ENCODE assay signal across 9 cellular contexts in genomic region chr20:44643154-44643519, GRCh38. TPM values are rescaled to one million over a fixed set of nuclear protein-coding genes. Genes with fewer than 3 reads are reported as not detected.
A peak's percentile ranks its signal among the peaks of the same experiment; 100 is the strongest.
DNase-seq lines count a peak whose midpoint lies in the region; ATAC-seq and TF ChIP-seq lines count a peak whose summit lies in the region.
"Had no signal": no experiment of that assay in that cellular context is flagged by ENCODE, and none has a peak within 500 bp of the region (broad histone marks: within the 10 kb centered on the region; RNA-seq: fewer than 3 reads in every experiment).

No MANE protein-coding gene starts in this region.

- no peaks in the 10 kb centered on the region for H3K27me3 ChIP-seq in BLaER1
- H3K27me3 ChIP-seq in Karpas-422 (ENCODE audit: low read length), result no peaks in the 10 kb centered on the region
- no peaks in the 10 kb centered on the region for H3K27me3 ChIP-seq in mammary epithelial cell (ENCODE audit: insufficient read depth, low read length)

- peak overlapping the region; percentile 91 to 100 (median 96) for H3K27ac Mint-ChIP-seq in naive thymus-derived CD8-positive, alpha-beta T cell

- POLR2A ChIA-PET in naive thymus-derived CD8-positive, alpha-beta T cell (lab: Charles Lee), result interaction anchor here (0.6 to 6.6 kb wide), 12 partner anchors 7 to 179 kb away, joined by 3 to 84 read pairs (median 4); partner anchors contain the start of gene ADA

- no peaks in the 10 kb centered on the region for H3K9me2 ChIP-seq in Karpas-422 (replicated peaks; ENCODE audit: insufficient read depth, low read length)

- H3K36me3 ChIP-seq in BLaER1, result peaks cover 38% of the 10 kb centered on the region
- no peaks in the 10 kb centered on the region for H3K36me3 ChIP-seq in Karpas-422 (ENCODE audit: insufficient read depth, low read length)
- no peaks in the 10 kb centered on the region for H3K36me3 ChIP-seq in mammary epithelial cell (ENCODE audit: insufficient read depth, low read length)

- no peak for TF ChIP-seq POLR2A in GM18505 (IDR thresholded peaks at IDR 0.05; ENCODE audit: borderline replicate concordance, extremely low read depth, insufficient read depth, insufficient read length)

- no peaks in the 10 kb centered on the region for H3K9me3 ChIP-seq in BLaER1
- no peaks in the 10 kb centered on the region for H3K9me3 ChIP-seq in Karpas-422 (ENCODE audit: low read length)
- H3K9me3 ChIP-seq in mammary epithelial cell (replicated peaks; ENCODE audit: insufficient read depth, low read length), result no peaks in the 10 kb centered on the region

- peaks cover 45 to 85% (median 78%) of the 10 kb centered on the region in 4 donors for H3K4me1 Mint-ChIP-seq in naive thymus-derived CD8-positive, alpha-beta T cell

- peak overlapping the region; percentile 53 for H3K4me3 ChIP-seq in BLaER1
- no peak overlapping the region for H3K4me3 ChIP-seq in Karpas-422 (ENCODE audit: low read length)
- H3K4me3 ChIP-seq in mammary epithelial cell (replicated peaks in 1 of 3; ENCODE audit: insufficient read depth in 1 of 3, low read depth in 2 of 3, low read length in 3 of 3), result no peak overlapping the region

- dilution Hi-C loops in mammary epithelial cell (cut with HindIII; ENCODE audit: low sequenced_read_pairs), result no loop called here

- CTCF ChIA-PET in mammary epithelial cell (lab: Charles Lee; ENCODE audit: low non-redundant PET), result no interaction called here

- no peak for TF ChIP-seq CTCF in mammary epithelial cell (conservative IDR thresholded peaks at IDR 0.05 in 1 of 2, IDR thresholded peaks at IDR 0.05 in 1 of 2; ENCODE audit: extremely low read depth in 1 of 2, insufficient read depth in 1 of 2, low read depth in 1 of 2, low read length in 2 of 2)

- no peak for DNase-seq in Karpas-422
- DNase-seq in mammary epithelial cell, result no peak
- DNase-seq in naive thymus-derived CD8-positive, alpha-beta T cell, result no peak
- no peak for DNase-seq in HPDE6-E6E7 (ENCODE audit: extremely low spot score)
- DNase-seq: stimulated activated CD4-positive, alpha-beta T cell treated with anti-CD3 and anti-CD28 coated beads, Interleukin-12 subunit alpha, Interleukin-12 subunit beta, amount 100 ng/mL, for 4 hours had no signal

- no peaks in the 10 kb centered on the region for H3K27me3 Mint-ChIP-seq in naive thymus-derived CD8-positive, alpha-beta T cell

- H3K9me3 Mint-ChIP-seq in naive thymus-derived CD8-positive, alpha-beta T cell, result no peaks in the 10 kb centered on the region

- H3K4me2 ChIP-seq in BLaER1 (peak overlapping the region; percentile 97), Karpas-422 (ENCODE audit: low read depth, low read length, poor library complexity, severe bottlenecking) (peak overlapping the region; percentile 28), mammary epithelial cell (ENCODE audit: insufficient read depth, low read depth, low read length) (peak overlapping the region; percentile 3)

- H2AFZ ChIP-seq in Karpas-422 (ENCODE audit: low read length) (no peak overlapping the region), mammary epithelial cell (ENCODE audit: low read depth, low read length) (peak overlapping the region; percentile 88)

- WGBS in mammary epithelial cell (ENCODE audit: low coverage, missing lambda C conversion rate), result 89% methylated on average over 1 of the region's 1 CpG

- H4K20me1 ChIP-seq in BLaER1, result peaks cover 14% of the 10 kb centered on the region
- H4K20me1 ChIP-seq in Karpas-422 (ENCODE audit: insufficient read depth, low read depth, low read length), result peaks cover 6% of the 10 kb centered on the region; the same call in 1 of the 2 replicates
- H4K20me1 ChIP-seq in mammary epithelial cell (ENCODE audit: insufficient read depth, low read length), result no peaks in the 10 kb centered on the region

- TSS peak; percentile 77 for BruUV-seq in mammary epithelial cell (replicated peaks; lab: Mats Ljungman, UMichigan)

- ATAC-seq in naive thymus-derived CD8-positive, alpha-beta T cell, result no peak
- ATAC-seq in GM18505 (IDR thresholded peaks at IDR 0.05; ENCODE audit: unreplicated experiment) (no peak), HG03025 (IDR thresholded peaks at IDR 0.05; ENCODE audit: low FRiP score, unreplicated experiment) (no peak), GM21515 (IDR thresholded peaks at IDR 0.05; ENCODE audit: unreplicated experiment) (no peak)

- H3K79me2 ChIP-seq in Karpas-422 (ENCODE audit: low read length) (no peaks in the 10 kb centered on the region), mammary epithelial cell (ENCODE audit: insufficient read depth, low read length) (no peaks in the 10 kb centered on the region)

- H3K9ac ChIP-seq in BLaER1, result peak overlapping the region; percentile 98
- no peak overlapping the region for H3K9ac ChIP-seq in Karpas-422 (ENCODE audit: low read length)
- H3K9ac ChIP-seq in mammary epithelial cell (ENCODE audit: insufficient read depth, low read length), result no peak overlapping the region

- in situ Hi-C loops in mammary epithelial cell (cut with MboI; ENCODE audit: low sequenced_read_pairs in 2 of 2), result no loop called here

- H3K36me3 Mint-ChIP-seq in naive thymus-derived CD8-positive, alpha-beta T cell, result peaks cover 4 to 19% (median 11%) of the 10 kb centered on the region in 3 donors

- H3K4me1 ChIP-seq in BLaER1 (peaks cover 85% of the 10 kb centered on the region), Karpas-422 (ENCODE audit: low read length) (peaks cover 50% of the 10 kb centered on the region), mammary epithelial cell (ENCODE audit: insufficient read depth, low read length) (peaks cover 36% of the 10 kb centered on the region)

- peak overlapping the region in 9 of 10 donors; percentile 58 to 83 (median 70) for H3K4me3 Mint-ChIP-seq in naive thymus-derived CD8-positive, alpha-beta T cell

- intact Hi-C loops in mammary epithelial cell (cut with micrococcal nuclease), result loop anchor here (1.0 to 2.0 kb wide), 2 partner anchors 8 to 32 kb away; partner anchors contain the start of gene ADA

- H3K27ac ChIP-seq in BLaER1 (peak overlapping the region; percentile 100), Karpas-422 (ENCODE audit: low read length) (no peak overlapping the region), mammary epithelial cell (ENCODE audit: insufficient read depth, low read depth, low read length) (peak overlapping the region; percentile 58)

RNA-seq across cellular contexts. Expression of gene ADA, which starts 8.4 kb away (rescaled TPM):
- total RNA-seq in Karpas-422 (2014; rRNA removed; shearing (Covaris generic); ENCODE audit: low replicate concordance), result 0.11 TPM in 1 of 2 replicates, not detected in the other
- total RNA-seq in mammary epithelial cell, result 10 to 100 TPM in 1 of 2 donors, 1 to 10 TPM in 1; 4.2 to 10.5 TPM
- 23.0 TPM for polyA plus RNA-seq in mammary epithelial cell
- 9.3 TPM for polyA minus RNA-seq in mammary epithelial cell
- 10 to 100 TPM; 24.1 to 24.2 TPM for total RNA-seq in naive thymus-derived CD8-positive, alpha-beta T cell
- 10 to 100 TPM; 31.2 to 47.1 (median 38.2) TPM for polyA plus RNA-seq in naive thymus-derived CD8-positive, alpha-beta T cell

Comparison
In these comparisons a context has a peak if more than half of its experiments do, and no peak if none do; other contexts are left out.
1. H3K4me2 ChIP-seq: peak in every context shown above with its lines; median percentile 97 in BLaER1; 28 in Karpas-422; 3 in mammary epithelial cell.